ENCODE assay signal across 8 cellular contexts in genomic region chr1:209756608-209757445, GRCh38. TPM values are rescaled to one million over a fixed set of nuclear protein-coding genes. Genes with fewer than 3 reads are reported as not detected.
DNase-seq lines count a peak whose midpoint lies in the region; ATAC-seq and TF ChIP-seq lines count a peak whose summit lies in the region.

No MANE protein-coding gene starts in this region.

- H3K27me3 Mint-ChIP-seq in activated CD8-positive, alpha-beta memory T cell treated with anti-CD3 and anti-CD28 coated beads, Interleukin-2, amount 10 ng/mL, durations not matched to agents 7 days and 5 days = no peaks in the 10 kb centered on the region
- H3K27me3 Mint-ChIP-seq in nephron progenitor cell (ENCODE audit: low read depth, poor library complexity) = peaks cover 52% of the 10 kb centered on the region

- CTCF ChIA-PET in activated CD8-positive, alpha-beta memory T cell treated with anti-CD3 and anti-CD28 coated beads, Interleukin-2, amount 10 ng/mL, durations not matched to agents 7 days and 5 days (lab: Charles Lee) = interaction anchor here (0.8 to 3.8 kb wide), 11 partner anchors 9 to 180 kb away, joined by 3 to 47 read pairs (median 4); partner anchors contain the start of genes C1orf74 and UTP25

- in situ Hi-C loops in ACHN (cut with HindIII; ENCODE audit: low pct_ligation_motif_present, low pct_unique_long_range_greater_than_20kb, low sequenced_read_pairs) = no loop called here

- peak overlapping the region; percentile 95 for H3K4me3 Mint-ChIP-seq in activated CD8-positive, alpha-beta memory T cell treated with anti-CD3 and anti-CD28 coated beads, Interleukin-2, amount 10 ng/mL, durations not matched to agents 7 days and 5 days
- H3K4me3 Mint-ChIP-seq in nephron progenitor cell = no peak overlapping the region

- peaks cover 64% of the 10 kb centered on the region for H3K36me3 Mint-ChIP-seq in activated CD8-positive, alpha-beta memory T cell treated with anti-CD3 and anti-CD28 coated beads, Interleukin-2, amount 10 ng/mL, durations not matched to agents 7 days and 5 days
- no peaks in the 10 kb centered on the region for H3K36me3 Mint-ChIP-seq in nephron progenitor cell (ENCODE audit: low read depth)

- H3K27ac Mint-ChIP-seq in activated CD8-positive, alpha-beta memory T cell treated with anti-CD3 and anti-CD28 coated beads, Interleukin-2, amount 10 ng/mL, durations not matched to agents 7 days and 5 days = peak overlapping the region; percentile 93
- no peak overlapping the region for H3K27ac Mint-ChIP-seq in nephron progenitor cell

- peaks cover 74% of the 10 kb centered on the region for H3K4me1 Mint-ChIP-seq in activated CD8-positive, alpha-beta memory T cell treated with anti-CD3 and anti-CD28 coated beads, Interleukin-2, amount 10 ng/mL, durations not matched to agents 7 days and 5 days
- peaks cover 9% of the 10 kb centered on the region for H3K4me1 Mint-ChIP-seq in nephron progenitor cell

- DNase-seq in activated naive CD4-positive, alpha-beta T cell treated with Interleukin-2 at 50 U/mL for 16 hours = peak; percentile 41
- DNase-seq in activated naive CD4-positive, alpha-beta T cell (lab: John Stamatoyannopoulos, UW) = no peak
- DNase-seq in activated CD8-positive, alpha-beta memory T cell treated with anti-CD3 and anti-CD28 coated beads, Interleukin-2, amount 10 ng/mL, durations not matched to agents 7 days and 5 days = peak; percentile 65
- DNase-seq in lung microvascular endothelial cell (ENCODE audit: low read depth in 2 of 2) (peak; percentile 16 to 36), nephron progenitor cell (no peak), ACHN (no peak), COLO668 (lab: John Stamatoyannopoulos, UW; ENCODE audit: unreplicated experiment) (no peak)

- no peak for TF ChIP-seq CTCF in nephron progenitor cell (IDR thresholded peaks at IDR 0.05)

- ATAC-seq in HG03432 (IDR thresholded peaks at IDR 0.05; ENCODE audit: unreplicated experiment) = peak; percentile 33
- peak; percentile 42 for ATAC-seq in activated CD8-positive, alpha-beta memory T cell treated with anti-CD3 and anti-CD28 coated beads, Interleukin-2, amount 10 ng/mL, durations not matched to agents 7 days and 5 days

- H3K9me3 Mint-ChIP-seq in activated CD8-positive, alpha-beta memory T cell treated with anti-CD3 and anti-CD28 coated beads, Interleukin-2, amount 10 ng/mL, durations not matched to agents 7 days and 5 days (ENCODE audit: low read depth) = no peaks in the 10 kb centered on the region
- H3K9me3 Mint-ChIP-seq in nephron progenitor cell = no peaks in the 10 kb centered on the region

RNA-seq across cellular contexts. Expression of gene TRAF3IP3, which starts 1.0 kb away (rescaled TPM):
- total RNA-seq in activated CD8-positive, alpha-beta memory T cell treated with anti-CD3 and anti-CD28 coated beads, Interleukin-2, amount 10 ng/mL, durations not matched to agents 7 days and 5 days = 100 to 1,000 TPM; 351 to 406 TPM
- not detected in 2 replicates for total RNA-seq in lung microvascular endothelial cell

RNA-seq across cellular contexts. Expression of gene C1orf74, which starts 27.5 kb away (rescaled TPM):
- total RNA-seq in activated CD8-positive, alpha-beta memory T cell treated with anti-CD3 and anti-CD28 coated beads, Interleukin-2, amount 10 ng/mL, durations not matched to agents 7 days and 5 days = 1 to 10 TPM; 2.8 to 3.0 TPM
- total RNA-seq in lung microvascular endothelial cell = 1.4 and 1.5 TPM in 2 replicates

RNA-seq across cellular contexts. Expression of gene IRF6, which starts 49.1 kb away (rescaled TPM):
- 1 to 10 TPM; 1.3 to 1.7 TPM for total RNA-seq in activated CD8-positive, alpha-beta memory T cell treated with anti-CD3 and anti-CD28 coated beads, Interleukin-2, amount 10 ng/mL, durations not matched to agents 7 days and 5 days
- total RNA-seq in lung microvascular endothelial cell = under 0.01 and 1.5 TPM in 2 replicates

RNA-seq across cellular contexts. Expression of gene HSD11B1, which starts 52.2 kb away (rescaled TPM):
- under 1 TPM in 1 of 2 experiments, not detected in 1; 0.91 TPM for total RNA-seq in activated CD8-positive, alpha-beta memory T cell treated with anti-CD3 and anti-CD28 coated beads, Interleukin-2, amount 10 ng/mL, durations not matched to agents 7 days and 5 days
- total RNA-seq in lung microvascular endothelial cell = under 0.01 TPM in 1 of 2 replicates, not detected in the other

Comparison
In these comparisons a context has a peak if more than half of its experiments do, and no peak if none do; other contexts are left out.
1. DNase-seq: peak in activated naive CD4-positive, alpha-beta T cell treated with Interleukin-2 at 50 U/mL for 16 hours (single experiment), activated CD8-positive, alpha-beta memory T cell treated with anti-CD3 and anti-CD28 coated beads, Interleukin-2, amount 10 ng/mL, durations not matched to agents 7 days and 5 days (single experiment) and lung microvascular endothelial cell (2 of 2); none in activated naive CD4-positive, alpha-beta T cell (0 of 4), nephron progenitor cell (single experiment), ACHN (single experiment) and COLO668 (single experiment).
2. RNA of gene TRAF3IP3, which starts 1.0 kb away (total RNA-seq): 351 to 406 TPM in activated CD8-positive, alpha-beta memory T cell treated with anti-CD3 and anti-CD28 coated beads, Interleukin-2, amount 10 ng/mL, durations not matched to agents 7 days and 5 days; not detected in lung microvascular endothelial cell; every median in the first group is over 100 times any median in the second.